Comparison of ENCODE assay signal across 8 cellular contexts in the genomic region with DNA sequence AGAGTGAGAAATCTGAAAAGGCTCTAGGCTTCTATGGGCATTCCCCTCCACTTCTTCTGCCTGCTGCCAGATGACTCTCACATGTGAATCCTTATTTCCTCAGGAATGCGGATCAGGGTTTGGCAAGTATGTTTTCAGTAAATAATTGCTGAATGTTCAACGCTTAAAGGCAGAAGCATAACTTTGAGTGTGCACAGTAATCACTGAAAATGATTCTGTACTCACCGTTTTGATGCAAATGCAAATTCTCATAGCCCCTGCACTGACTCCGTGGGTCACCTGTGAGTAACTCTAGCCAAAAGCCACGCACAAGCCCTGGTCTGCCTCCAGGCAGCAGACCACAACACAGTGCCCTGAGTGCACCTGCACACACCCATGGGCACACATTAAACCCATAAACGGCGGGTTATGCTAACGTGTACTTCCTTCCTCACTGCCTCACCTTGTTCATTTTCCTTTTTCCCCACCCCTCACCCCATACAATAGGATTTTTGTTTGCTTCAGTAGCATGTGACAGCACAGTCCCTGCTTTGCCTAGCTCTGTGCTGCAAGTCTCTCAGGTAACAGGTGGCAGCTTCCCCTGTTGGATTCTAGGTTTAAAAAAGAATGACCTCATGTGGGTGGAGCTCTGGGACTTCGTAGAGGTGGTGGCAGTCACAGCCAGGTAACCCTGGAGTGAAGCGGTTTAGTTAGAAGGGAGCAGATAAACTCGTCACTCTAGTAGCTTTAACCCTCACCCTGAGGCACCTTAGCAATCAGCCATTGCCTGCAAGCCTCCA. TPM values are rescaled to one million over a fixed set of nuclear protein-coding genes. Genes with fewer than 3 reads are reported as not detected.
DNase-seq lines count a peak whose midpoint lies in the region; ATAC-seq, FAIRE-seq and TF ChIP-seq lines count a peak whose summit lies in the region.

A gene with protein sequence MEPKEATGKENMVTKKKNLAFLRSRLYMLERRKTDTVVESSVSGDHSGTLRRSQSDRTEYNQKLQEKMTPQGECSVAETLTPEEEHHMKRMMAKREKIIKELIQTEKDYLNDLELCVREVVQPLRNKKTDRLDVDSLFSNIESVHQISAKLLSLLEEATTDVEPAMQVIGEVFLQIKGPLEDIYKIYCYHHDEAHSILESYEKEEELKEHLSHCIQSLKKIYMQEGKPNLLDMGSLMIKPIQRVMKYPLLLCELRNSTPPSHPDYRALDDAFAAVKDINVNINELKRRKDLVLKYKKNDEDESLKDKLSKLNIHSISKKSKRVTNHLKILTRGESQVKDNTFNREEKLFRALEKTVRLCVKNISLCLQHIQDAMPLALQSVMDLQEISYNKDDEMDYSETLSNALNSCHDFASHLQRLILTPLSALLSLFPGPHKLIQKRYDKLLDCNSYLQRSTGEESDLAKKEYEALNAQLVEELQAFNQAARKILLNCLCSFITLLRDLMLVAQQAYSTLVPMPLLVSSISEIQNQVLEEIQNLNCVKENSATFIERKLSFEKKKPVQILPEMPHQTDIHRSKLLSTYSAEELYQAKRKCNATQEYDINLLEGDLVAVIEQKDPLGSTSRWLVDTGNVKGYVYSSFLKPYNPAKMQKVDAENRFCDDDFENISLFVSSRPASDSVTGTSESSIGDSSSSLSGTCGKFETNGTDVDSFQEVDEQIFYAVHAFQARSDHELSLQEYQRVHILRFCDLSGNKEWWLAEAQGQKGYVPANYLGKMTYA (plus strand): TSS at position 653 of the 779 bp plus-strand sequence. CDS start 146 bp downstream, outside the sequence.

- H3K27me3 ChIP-seq in bronchial epithelial cell (ENCODE audit: control insufficient read depth, insufficient read depth, low read length) = no peaks in the 10 kb centered on the region
- no peaks in the 10 kb centered on the region for H3K27me3 ChIP-seq in mucosa of rectum (ENCODE audit: control insufficient read depth in 2 of 2, insufficient read depth in 2 of 2, low read length in 2 of 2)

- H3K36me3 Mint-ChIP-seq in activated CD8-positive, alpha-beta T cell treated with anti-CD3 and anti-CD28 coated beads, Interleukin-2, amount 10 ng/mL, durations not matched to agents 7 days and 5 days (ENCODE audit: low read depth) = no peaks in the 10 kb centered on the region

- H3K36me3 ChIP-seq in bronchial epithelial cell (ENCODE audit: control insufficient read depth, insufficient read depth, low read length) = no peaks in the 10 kb centered on the region
- no peaks in the 10 kb centered on the region for H3K36me3 ChIP-seq in mucosa of rectum (ENCODE audit: control insufficient read depth in 2 of 2, insufficient read depth in 2 of 2, low read length in 2 of 2)

- H3K4me1 Mint-ChIP-seq in activated CD8-positive, alpha-beta T cell treated with anti-CD3 and anti-CD28 coated beads, Interleukin-2, amount 10 ng/mL, durations not matched to agents 7 days and 5 days (ENCODE audit: low read depth) = no peaks in the 10 kb centered on the region

- H3K4me1 ChIP-seq in mucosa of rectum (ENCODE audit: control insufficient read depth in 2 of 2, insufficient read depth in 2 of 2, low read length in 2 of 2) = peaks cover 6 to 29% of the 10 kb centered on the region in 2 donors

- no peak for TF ChIP-seq POLR2A in erythroblast (IDR thresholded peaks at IDR 0.05; ENCODE audit: low read length)

- H3K27ac Mint-ChIP-seq in activated CD8-positive, alpha-beta T cell treated with anti-CD3 and anti-CD28 coated beads, Interleukin-2, amount 10 ng/mL, durations not matched to agents 7 days and 5 days = no peak within 1 kb of the TSS

- no peaks in the 10 kb centered on the region for H3K9me3 Mint-ChIP-seq in activated CD8-positive, alpha-beta T cell treated with anti-CD3 and anti-CD28 coated beads, Interleukin-2, amount 10 ng/mL, durations not matched to agents 7 days and 5 days (ENCODE audit: insufficient read depth)

- H3K9ac ChIP-seq in mucosa of rectum (ENCODE audit: low read depth in 1 of 2, low read length in 2 of 2) = peak within 1 kb of the TSS; percentile 64 to 94

- peak within 1 kb of the TSS; percentile 89 to 99 for H3K27ac ChIP-seq in mucosa of rectum (ENCODE audit: low read depth in 2 of 2, low read length in 2 of 2)

- DNase-seq in DMS53 (lab: John Stamatoyannopoulos, UW) = peak; percentile 94
- peak; percentile 76 to 90 for DNase-seq in NCI-H2081 (lab: John Stamatoyannopoulos, UW)
- DNase-seq in bronchial epithelial cell (ENCODE audit: low read depth) = peak; percentile 66
- DNase-seq in medulla oblongata (ENCODE audit: extremely low spot score) = no peak
- DNase-seq in SKM-1 (lab: John Stamatoyannopoulos, UW; ENCODE audit: unreplicated experiment) = no peak
- DNase-seq in activated CD8-positive, alpha-beta T cell treated with anti-CD3 and anti-CD28 coated beads, Interleukin-2, amount 10 ng/mL, durations not matched to agents 7 days and 5 days = no peak
- DNase-seq in erythroblast (lab: John Stamatoyannopoulos, UW) = no peak

- no peaks in the 10 kb centered on the region for H3K9me3 ChIP-seq in mucosa of rectum (ENCODE audit: control insufficient read depth in 2 of 2, low read length in 2 of 2)

- H3K4me3 Mint-ChIP-seq in activated CD8-positive, alpha-beta T cell treated with anti-CD3 and anti-CD28 coated beads, Interleukin-2, amount 10 ng/mL, durations not matched to agents 7 days and 5 days = no peak within 1 kb of the TSS

- no peak for ATAC-seq in activated CD8-positive, alpha-beta T cell treated with anti-CD3 and anti-CD28 coated beads, Interleukin-2, amount 10 ng/mL, durations not matched to agents 7 days and 5 days

- H3K4me3 ChIP-seq in bronchial epithelial cell (ENCODE audit: low read depth, low read length) = no peak within 1 kb of the TSS
- H3K4me3 ChIP-seq in mucosa of rectum (ENCODE audit: low read length in 2 of 2) = peak within 1 kb of the TSS; percentile 66 to 71

- peak; percentile 62 for FAIRE-seq in bronchial epithelial cell (lab: Jason Lieb, UNC)

- H3K27me3 Mint-ChIP-seq in activated CD8-positive, alpha-beta T cell treated with anti-CD3 and anti-CD28 coated beads, Interleukin-2, amount 10 ng/mL, durations not matched to agents 7 days and 5 days (ENCODE audit: low read depth) = peaks cover 14% of the 10 kb centered on the region

- CTCF ChIA-PET in activated CD8-positive, alpha-beta T cell treated with anti-CD3 and anti-CD28 coated beads, Interleukin-2, amount 10 ng/mL, durations not matched to agents 7 days and 5 days (lab: Charles Lee) = no interaction called here

- no peak for TF ChIP-seq CTCF in bronchial epithelial cell (IDR thresholded peaks at IDR 0.05; ENCODE audit: insufficient read depth, low read length, severe bottlenecking)

- POLR2A ChIA-PET in activated CD8-positive, alpha-beta T cell treated with anti-CD3 and anti-CD28 coated beads, Interleukin-2, amount 10 ng/mL, durations not matched to agents 7 days and 5 days (lab: Charles Lee) = no interaction called here

RNA-seq across cellular contexts. Expression of the gene that starts here (rescaled TPM):
- 0.26 TPM in 1 of 2 replicates, not detected in the other for total RNA-seq in bronchial epithelial cell
- total RNA-seq in activated CD8-positive, alpha-beta T cell treated with anti-CD3 and anti-CD28 coated beads, Interleukin-2, amount 10 ng/mL, durations not matched to agents 7 days and 5 days = not detected

Comparison
In these comparisons a context has a peak if more than half of its experiments do, and no peak if none do; other contexts are left out.
1. Peak in DNase-seq in bronchial epithelial cell; RNA of the gene not detected or under 1 TPM.
2. DNase-seq: peak in DMS53 (single experiment) and NCI-H2081 (2 of 2); none in medulla oblongata (single experiment), SKM-1 (single experiment), activated CD8-positive, alpha-beta T cell treated with anti-CD3 and anti-CD28 coated beads, Interleukin-2, amount 10 ng/mL, durations not matched to agents 7 days and 5 days (single experiment) and erythroblast (0 of 2).